11 cellular contexts compared by ENCODE assay signal in the genomic region with DNA sequence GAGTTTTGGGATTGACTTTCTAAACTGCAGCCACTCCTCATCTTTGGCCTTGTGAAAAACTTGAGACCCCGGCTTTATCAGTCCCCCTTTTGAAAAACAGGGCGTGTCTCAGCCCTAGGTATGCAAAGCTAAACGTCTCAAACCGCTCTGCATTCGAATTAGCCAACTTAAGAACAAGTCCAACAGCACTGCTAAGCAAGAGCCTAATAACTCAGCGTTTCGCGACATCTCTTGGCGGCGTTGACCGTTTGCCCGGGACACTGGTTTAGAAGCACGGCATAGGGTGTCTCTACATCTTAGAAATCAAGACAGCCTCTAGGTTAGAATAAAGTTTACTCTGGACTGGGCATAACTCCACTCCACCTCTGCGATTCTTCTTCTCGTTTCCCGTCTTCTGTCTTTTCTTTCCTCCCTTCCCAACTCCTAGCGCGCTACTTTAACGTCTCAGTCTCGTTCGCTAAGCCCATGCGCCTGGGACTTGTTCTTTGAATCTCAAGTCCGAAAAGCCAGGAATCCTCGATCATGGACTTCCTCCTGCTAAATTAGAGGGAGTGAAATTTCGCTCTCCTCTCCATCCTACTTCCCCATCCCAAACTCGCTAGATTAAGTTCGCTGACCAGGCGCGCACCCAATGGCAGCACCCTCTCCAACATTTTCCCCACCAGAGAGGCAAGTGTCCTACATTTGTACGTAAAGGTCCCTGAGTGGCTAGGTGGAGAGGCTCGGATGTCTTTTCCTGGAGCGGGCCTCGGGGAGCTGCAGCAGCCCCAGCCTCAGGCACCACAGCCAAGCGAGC. TPM values are rescaled to one million over a fixed set of nuclear protein-coding genes. Genes with fewer than 3 reads are reported as not detected.
DNase-seq lines count a peak whose midpoint lies in the region; ATAC-seq and TF ChIP-seq lines count a peak whose summit lies in the region.
"Had no signal": no experiment of that assay in that cellular context is flagged by ENCODE, and none has a peak within 500 bp of the region (broad histone marks: within the 10 kb centered on the region; RNA-seq: fewer than 3 reads in every experiment).

No MANE protein-coding gene starts in this region.

- intact Hi-C loops in testis (cut with DNase I; ENCODE audit: low total_unique reads) = no loop called here

- ATAC-seq in activated CD8-positive, alpha-beta memory T cell treated with anti-CD3 and anti-CD28 coated beads, Interleukin-2, amount 10 ng/mL, durations not matched to agents 7 days and 5 days = no peak
- no peak for ATAC-seq in HG02642 (IDR thresholded peaks at IDR 0.05; ENCODE audit: poor library complexity, unreplicated experiment)
- ATAC-seq in GM21717 (IDR thresholded peaks at IDR 0.05; ENCODE audit: unreplicated experiment) = no peak
- ATAC-seq in HG03139 (IDR thresholded peaks at IDR 0.05; ENCODE audit: unreplicated experiment) = no peak

- H3K4me3 Mint-ChIP-seq in activated CD8-positive, alpha-beta memory T cell treated with anti-CD3 and anti-CD28 coated beads, Interleukin-2, amount 10 ng/mL, durations not matched to agents 7 days and 5 days = peak overlapping the region; percentile 11
- H3K4me3 Mint-ChIP-seq in mesothelial cell of epicardium = peak overlapping the region; percentile 74

- H3K4me1 ChIP-seq in testis = peaks cover 11% of the 10 kb centered on the region

- H3K27me3 ChIP-seq in testis = no peaks in the 10 kb centered on the region

- H3K4me3 ChIP-seq in choroid plexus epithelial cell (ENCODE audit: low read depth, low read length) = peak overlapping the region; percentile 63
- peak overlapping the region; percentile 36 to 69 for H3K4me3 ChIP-seq in testis

- H3K27ac ChIP-seq in testis = no peak overlapping the region
- H3K27ac ChIP-seq: BLaER1 had no signal

- peaks cover 18% of the 10 kb centered on the region for H3K4me1 Mint-ChIP-seq in activated CD8-positive, alpha-beta memory T cell treated with anti-CD3 and anti-CD28 coated beads, Interleukin-2, amount 10 ng/mL, durations not matched to agents 7 days and 5 days
- H3K4me1 Mint-ChIP-seq in mesothelial cell of epicardium = peaks cover 56% of the 10 kb centered on the region

- peaks cover 2% of the 10 kb centered on the region for H3K36me3 Mint-ChIP-seq in activated CD8-positive, alpha-beta memory T cell treated with anti-CD3 and anti-CD28 coated beads, Interleukin-2, amount 10 ng/mL, durations not matched to agents 7 days and 5 days
- no peaks in the 10 kb centered on the region for H3K36me3 Mint-ChIP-seq in mesothelial cell of epicardium

- H3K9me3 ChIP-seq in testis = no peaks in the 10 kb centered on the region

- no peak for TF ChIP-seq POLR2A in testis (IDR thresholded peaks at IDR 0.05)

- H3K27ac Mint-ChIP-seq in activated CD8-positive, alpha-beta memory T cell treated with anti-CD3 and anti-CD28 coated beads, Interleukin-2, amount 10 ng/mL, durations not matched to agents 7 days and 5 days = no peak overlapping the region
- H3K27ac Mint-ChIP-seq in mesothelial cell of epicardium = peak overlapping the region; percentile 68

- TF ChIP-seq CTCF in choroid plexus epithelial cell (conservative IDR thresholded peaks at IDR 0.05; ENCODE audit: low read depth, low read length) (no peak), mesothelial cell of epicardium (IDR thresholded peaks at IDR 0.05; ENCODE audit: unreplicated experiment) (no peak), testis (IDR thresholded peaks at IDR 0.05) (no peak)

- peaks cover 88% of the 10 kb centered on the region for H3K27me3 Mint-ChIP-seq in activated CD8-positive, alpha-beta memory T cell treated with anti-CD3 and anti-CD28 coated beads, Interleukin-2, amount 10 ng/mL, durations not matched to agents 7 days and 5 days
- H3K27me3 Mint-ChIP-seq in mesothelial cell of epicardium (ENCODE audit: low read depth) = peaks cover 55% of the 10 kb centered on the region

- 3 to 5% methylated on average over 27 to 33 of the region's 34 CpGs for WGBS in testis, 2 donors

- CTCF ChIA-PET in activated CD8-positive, alpha-beta memory T cell treated with anti-CD3 and anti-CD28 coated beads, Interleukin-2, amount 10 ng/mL, durations not matched to agents 7 days and 5 days (lab: Charles Lee) = no interaction called here

- no peaks in the 10 kb centered on the region for H3K9me3 Mint-ChIP-seq in activated CD8-positive, alpha-beta memory T cell treated with anti-CD3 and anti-CD28 coated beads, Interleukin-2, amount 10 ng/mL, durations not matched to agents 7 days and 5 days (ENCODE audit: low read depth)
- H3K9me3 Mint-ChIP-seq in mesothelial cell of epicardium = no peaks in the 10 kb centered on the region

- no peaks in the 10 kb centered on the region for H3K36me3 ChIP-seq in testis (ENCODE audit: low read depth, missing control alignments)
- H3K36me3 ChIP-seq: BLaER1 had no signal

- no peak for DNase-seq in activated CD8-positive, alpha-beta memory T cell treated with anti-CD3 and anti-CD28 coated beads, Interleukin-2, amount 10 ng/mL, durations not matched to agents 7 days and 5 days
- no peak for DNase-seq in activated CD8-positive, alpha-beta memory T cell treated with anti-CD3 and anti-CD28 coated beads, Interleukin-2, amount 50 U/mL, for 48 hours
- DNase-seq in choroid plexus epithelial cell (ENCODE audit: low read depth) (no peak), mesothelial cell of epicardium (ENCODE audit: low spot score in 2 of 2, unreplicated experiment in 2 of 2) (no peak), testis (no peak)
- DNase-seq: caudate nucleus, NCI-H2171 had no signal

RNA-seq across cellular contexts. Expression of gene TFAP2A, which starts 10.5 kb away (rescaled TPM):
- total RNA-seq in activated CD8-positive, alpha-beta memory T cell treated with anti-CD3 and anti-CD28 coated beads, Interleukin-2, amount 10 ng/mL, durations not matched to agents 7 days and 5 days = under 1 TPM; 0.18 to 0.21 TPM
- 62.4 to 63.5 TPM (median 63.4 TPM) in 3 replicates for total RNA-seq in mesothelial cell of epicardium
- total RNA-seq in testis = 1 to 10 TPM; 2.7 to 4.8 TPM
- polyA plus RNA-seq in testis (ENCODE audit: insufficient read depth, low read depth, low replicate concordance) = 3.3 TPM

Comparison
In these comparisons a context has a peak if more than half of its experiments do, and no peak if none do; other contexts are left out.
1. RNA of gene TFAP2A, which starts 10.5 kb away (total RNA-seq): 62.4 to 63.5 TPM in mesothelial cell of epicardium; 2.7 to 4.8 TPM in testis and 0.18 to 0.21 TPM in activated CD8-positive, alpha-beta memory T cell treated with anti-CD3 and anti-CD28 coated beads, Interleukin-2, amount 10 ng/mL, durations not matched to agents 7 days and 5 days; every median in the first group is over 10 times any median in the second.